In genomic region chr13:99800004-99800403, GRCh38 we compare ENCODE assay signal across 1 cellular context.
TF ChIP-seq lines count a peak whose summit lies in the region.

No MANE protein-coding gene starts in this region.

TF ChIP-seq in K562, 482 proteins besides CTCF, POLR2A, EP300 and RAD21 (continued from another document):
- TF ChIP-seq THAP12 (CRISPR knock-in tag; IDR thresholded peaks at IDR 0.05) (no peak), NR3C1 (CRISPR knock-in tag; IDR thresholded peaks at IDR 0.05) (no peak), PTTG1 (tag; IDR thresholded peaks at IDR 0.05; ENCODE audit: low read depth) (no peak), MCM3 (IDR thresholded peaks at IDR 0.05) (no peak)
